Comparison of ENCODE assay signal across 13 cellular contexts in genomic region chr13:40928980-40929379, GRCh38.
"Had no signal": no experiment of that assay in that cellular context is flagged by ENCODE, and none has a peak within 500 bp of the region (broad histone marks: within the 10 kb centered on the region; RNA-seq: fewer than 3 reads in every experiment).

No MANE protein-coding gene starts in this region.

- H3K27ac Mint-ChIP-seq: T-helper 2 cell treated with Interferon-gamma antibody and Interleukin-4, amounts not matched to agents 5 μg/mL and 100 μg/mL, for 36 hours had no signal

- H3K4me3 Mint-ChIP-seq: T-helper 2 cell treated with Interferon-gamma antibody and Interleukin-4, amounts not matched to agents 5 μg/mL and 100 μg/mL, for 36 hours had no signal

- DNase-seq: activated CD4-positive, alpha-beta T cell treated with anti-CD3 and anti-CD28 coated beads, Interleukin-2, amount 50 U/mL, for 48 hours; activated CD8-positive, alpha-beta memory T cell treated with anti-CD3 and anti-CD28 coated beads, Interleukin-2, amount 50 U/mL, for 48 hours; activated effector memory CD4-positive, alpha-beta T cell treated with anti-CD3 and anti-CD28 coated beads, Interleukin-2, amount 50 U/mL, for 16 hours; amniotic stem cell; body of pancreas; central memory CD4-positive, alpha-beta T cell; effector memory CD4-positive, alpha-beta T cell; right cardiac atrium; small intestine; substantia nigra; transverse colon had no signal

- ATAC-seq: activated CD4-positive, CD25-positive, alpha-beta regulatory T cell treated with anti-CD3 and anti-CD28 coated beads, Interleukin-2, amount 50 U/mL, for 24 hours; body of pancreas; right cardiac atrium had no signal

- H3K9me3 Mint-ChIP-seq: T-helper 2 cell treated with Interferon-gamma antibody and Interleukin-4, amounts not matched to agents 5 μg/mL and 100 μg/mL, for 36 hours had no signal
